In genomic region chr12:40325349-40325960, GRCh38 we compare ENCODE assay signal across 8 cellular contexts.
A peak's percentile ranks its signal among the peaks of the same experiment; 100 is the strongest.
DNase-seq lines count a peak whose midpoint lies in the region; ATAC-seq lines count a peak whose summit lies in the region.

No MANE protein-coding gene starts in this region.

- no peaks in the 10 kb centered on the region for H3K4me1 Mint-ChIP-seq in stimulated activated effector memory CD8-positive, alpha-beta T cell treated with anti-CD3 and anti-CD28 coated beads, Interleukin-12 subunit alpha, Interleukin-12 subunit beta, amount 100 ng/mL, for 72 hours

- H3K4me3 Mint-ChIP-seq in stimulated activated effector memory CD8-positive, alpha-beta T cell treated with anti-CD3 and anti-CD28 coated beads, Interleukin-12 subunit alpha, Interleukin-12 subunit beta, amount 100 ng/mL, for 72 hours = no peak overlapping the region

- no peak overlapping the region for H3K27ac Mint-ChIP-seq in stimulated activated effector memory CD8-positive, alpha-beta T cell treated with anti-CD3 and anti-CD28 coated beads, Interleukin-12 subunit alpha, Interleukin-12 subunit beta, amount 100 ng/mL, for 72 hours

- peak; percentile 88 for ATAC-seq in GM19452 (IDR thresholded peaks at IDR 0.05; ENCODE audit: unreplicated experiment)
- ATAC-seq in HG03460 (IDR thresholded peaks at IDR 0.05; ENCODE audit: unreplicated experiment) = peak; percentile 78
- no peak for ATAC-seq in activated CD4-positive, CD25-positive, alpha-beta regulatory T cell treated with anti-CD3 and anti-CD28 coated beads, Interleukin-2, amount 50 U/mL, for 24 hours
- no peak for ATAC-seq in stimulated activated effector memory CD8-positive, alpha-beta T cell treated with anti-CD3 and anti-CD28 coated beads, Interleukin-12 subunit alpha, Interleukin-12 subunit beta, amount 100 ng/mL, for 72 hours

- DNase-seq in Caki2 (ENCODE audit: low read depth) (peak; percentile 67), NCI-H82 (lab: John Stamatoyannopoulos, UW) (peak; percentile 78), dermis blood vessel endothelial cell (peak; percentile 3), pons (ENCODE audit: low spot score) (peak; percentile 55)
- no peak for DNase-seq in stimulated activated effector memory CD8-positive, alpha-beta T cell treated with anti-CD3 and anti-CD28 coated beads, Interleukin-12 subunit alpha, Interleukin-12 subunit beta, amount 100 ng/mL, for 72 hours (ENCODE audit: low spot score in 2 of 2)

- no peaks in the 10 kb centered on the region for H3K36me3 Mint-ChIP-seq in stimulated activated effector memory CD8-positive, alpha-beta T cell treated with anti-CD3 and anti-CD28 coated beads, Interleukin-12 subunit alpha, Interleukin-12 subunit beta, amount 100 ng/mL, for 72 hours

- in situ Hi-C loops in Caki2 (cut with HindIII; ENCODE audit: low pct_unique_long_range_greater_than_20kb, low sequenced_read_pairs) = no loop called here

- H3K9me3 Mint-ChIP-seq in stimulated activated effector memory CD8-positive, alpha-beta T cell treated with anti-CD3 and anti-CD28 coated beads, Interleukin-12 subunit alpha, Interleukin-12 subunit beta, amount 100 ng/mL, for 72 hours = no peaks in the 10 kb centered on the region

Comparison
In these comparisons a context has a peak if more than half of its experiments do, and no peak if none do; other contexts are left out.
1. DNase-seq: peak in Caki2 (single experiment), NCI-H82 (single experiment), dermis blood vessel endothelial cell (single experiment) and pons (single experiment); none in stimulated activated effector memory CD8-positive, alpha-beta T cell treated with anti-CD3 and anti-CD28 coated beads, Interleukin-12 subunit alpha, Interleukin-12 subunit beta, amount 100 ng/mL, for 72 hours (0 of 2).
2. ATAC-seq: peak in GM19452 (single experiment) and HG03460 (single experiment); none in activated CD4-positive, CD25-positive, alpha-beta regulatory T cell treated with anti-CD3 and anti-CD28 coated beads, Interleukin-2, amount 50 U/mL, for 24 hours (0 of 2) and stimulated activated effector memory CD8-positive, alpha-beta T cell treated with anti-CD3 and anti-CD28 coated beads, Interleukin-12 subunit alpha, Interleukin-12 subunit beta, amount 100 ng/mL, for 72 hours (single experiment).